ENCODE assay signal across 20 cellular contexts in the genomic region with DNA sequence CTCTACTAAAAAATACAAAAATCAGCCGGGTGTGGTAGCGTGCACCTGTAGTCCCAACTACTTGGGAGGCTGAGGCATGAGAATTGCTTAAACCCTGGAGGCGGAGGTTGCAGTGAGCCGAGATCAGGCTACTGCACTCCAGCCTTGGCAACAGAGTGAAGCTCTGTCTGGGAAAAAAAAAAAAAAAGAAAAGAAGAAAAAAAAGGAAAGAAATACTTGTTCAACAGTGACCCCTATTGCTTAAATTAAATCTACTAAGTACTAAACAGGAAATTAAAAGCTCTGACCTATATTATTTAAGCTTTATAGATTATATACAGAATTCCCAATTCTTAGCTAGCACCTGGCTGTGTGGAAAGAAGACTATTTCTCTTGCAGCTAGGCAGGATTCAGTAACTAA. TPM values are rescaled to one million over a fixed set of nuclear protein-coding genes. Genes with fewer than 3 reads are reported as not detected.
A peak's percentile ranks its signal among the peaks of the same experiment; 100 is the strongest.
DNase-seq lines count a peak whose midpoint lies in the region; TF ChIP-seq lines count a peak whose summit lies in the region.
"Had no signal": no experiment of that assay in that cellular context is flagged by ENCODE, and none has a peak within 500 bp of the region (broad histone marks: within the 10 kb centered on the region; RNA-seq: fewer than 3 reads in every experiment).

No MANE protein-coding gene starts in this region.

- H3K9ac ChIP-seq in Karpas-422 (ENCODE audit: low read length) (no peak overlapping the region), adipocyte (ENCODE audit: low read length) (no peak overlapping the region)

- no peaks in the 10 kb centered on the region for H3K9me3 Mint-ChIP-seq in type B pancreatic cell
- H3K9me3 Mint-ChIP-seq: immature natural killer cell, memory B cell, naive B cell had no signal

- no peak for TF ChIP-seq CTCF in left ventricle myocardium inferior (IDR thresholded peaks at IDR 0.05; ENCODE audit: borderline replicate concordance)
- no peak for TF ChIP-seq CTCF in type B pancreatic cell (conservative IDR thresholded peaks at IDR 0.05)

- H3K4me1 Mint-ChIP-seq in type B pancreatic cell (ENCODE audit: unreplicated experiment) = no peaks in the 10 kb centered on the region

- no peaks in the 10 kb centered on the region for H3K27me3 ChIP-seq in left ventricle myocardium inferior (ENCODE audit: low read depth)
- no peaks in the 10 kb centered on the region for H3K27me3 ChIP-seq in Karpas-422 (ENCODE audit: low read length)
- no peaks in the 10 kb centered on the region for H3K27me3 ChIP-seq in adipocyte (replicated peaks; ENCODE audit: control insufficient read depth, insufficient read depth, low read length)
- H3K27me3 ChIP-seq: adrenal gland, cardiac muscle cell, heart left ventricle had no signal

- H3K27me3 Mint-ChIP-seq in type B pancreatic cell = no peaks in the 10 kb centered on the region
- H3K27me3 Mint-ChIP-seq: memory B cell, naive B cell had no signal

- H3K27ac Mint-ChIP-seq in type B pancreatic cell = no peak overlapping the region
- H3K27ac Mint-ChIP-seq: memory B cell had no signal

- H3K9me2 ChIP-seq in Karpas-422 (replicated peaks; ENCODE audit: insufficient read depth, low read length) = no peaks in the 10 kb centered on the region

- no peak overlapping the region for H3K4me3 Mint-ChIP-seq in type B pancreatic cell
- H3K4me3 Mint-ChIP-seq: immature natural killer cell, memory B cell, naive B cell had no signal

- intact Hi-C loops in left ventricle myocardium inferior (cut with micrococcal nuclease) (no loop called here), cardiac septum (cut with DNase I) (no loop called here)

- H3K36me3 ChIP-seq in left ventricle myocardium inferior = no peaks in the 10 kb centered on the region
- H3K36me3 ChIP-seq in Karpas-422 (ENCODE audit: insufficient read depth, low read length) = peaks cover 3% of the 10 kb centered on the region; the same call in 1 of the 2 replicates
- no peaks in the 10 kb centered on the region for H3K36me3 ChIP-seq in adipocyte (ENCODE audit: control insufficient read depth, insufficient read depth, low read length, severe bottlenecking)
- H3K36me3 ChIP-seq: adrenal gland, cardiac muscle cell, heart left ventricle had no signal

- no peaks in the 10 kb centered on the region for H4K20me1 ChIP-seq in Karpas-422 (ENCODE audit: insufficient read depth, low read depth, low read length)

- no peak for DNase-seq in left ventricle myocardium inferior
- no peak for DNase-seq in cardiac septum (ENCODE audit: low spot score)
- peak; percentile 59 for DNase-seq in Karpas-422
- DNase-seq in adipocyte (ENCODE audit: low read depth) = peak; percentile 33
- peak; percentile 15 for DNase-seq in type B pancreatic cell (ENCODE audit: extremely low spot score, unreplicated experiment)
- no peak for DNase-seq in stimulated activated naive CD4-positive, alpha-beta T cell treated with Interleukin-2 at 50 U/mL for 16 hours (lab: John Stamatoyannopoulos, UW)
- DNase-seq in DMS 273 treated with DMSO at 0.1 percent for 48 hours (lab: John Stamatoyannopoulos, UW) = no peak
- no peak for DNase-seq in NCI-H187 (lab: John Stamatoyannopoulos, UW)
- DNase-seq: activated CD4-positive, alpha-beta T cell treated with anti-CD3 and anti-CD28 coated beads for 48 hours; activated effector memory CD4-positive, alpha-beta T cell treated with Interleukin-2 at 50 U/mL for 16 hours; heart left ventricle; immature natural killer cell; MM.1S; naive B cell; NCI-H2029 treated with DMSO at 0.1 percent for 48 hours; NCI-H526; stimulated activated CD4-positive, alpha-beta T cell treated with anti-CD3 and anti-CD28 coated beads, Interleukin-2, amount 100 ng/mL, for 48 hours had no signal

- no peaks in the 10 kb centered on the region for H3K9me3 ChIP-seq in left ventricle myocardium inferior (replicated peaks)
- H3K9me3 ChIP-seq in Karpas-422 (ENCODE audit: low read length) = no peaks in the 10 kb centered on the region
- H3K9me3 ChIP-seq in adipocyte (ENCODE audit: control insufficient read depth, low read length) = no peaks in the 10 kb centered on the region
- H3K9me3 ChIP-seq: adrenal gland, heart left ventricle had no signal

- H3K27ac ChIP-seq in left ventricle myocardium inferior (replicated peaks) (peak overlapping the region; percentile 34), Karpas-422 (ENCODE audit: low read length) (peak overlapping the region; percentile 43)
- H3K27ac ChIP-seq: adrenal gland had no signal

- no peak overlapping the region for H2AFZ ChIP-seq in Karpas-422 (ENCODE audit: low read length)

- no peak overlapping the region for H3K4me3 ChIP-seq in left ventricle myocardium inferior
- no peak overlapping the region for H3K4me3 ChIP-seq in Karpas-422 (ENCODE audit: low read length)
- H3K4me3 ChIP-seq in adipocyte (ENCODE audit: low read length) = no peak overlapping the region
- H3K4me3 ChIP-seq: adrenal gland, cardiac muscle cell, heart left ventricle had no signal

- peaks cover 76% of the 10 kb centered on the region for H3K79me2 ChIP-seq in Karpas-422 (ENCODE audit: low read length)

- H3K4me2 ChIP-seq in Karpas-422 (ENCODE audit: low read depth, low read length, poor library complexity, severe bottlenecking) = no peak overlapping the region

- peaks cover 32% of the 10 kb centered on the region for H3K4me1 ChIP-seq in left ventricle myocardium inferior
- peaks cover 33% of the 10 kb centered on the region for H3K4me1 ChIP-seq in Karpas-422 (ENCODE audit: low read length)
- H3K4me1 ChIP-seq in adipocyte (ENCODE audit: control insufficient read depth, insufficient read depth, low read length) = peaks cover 5% of the 10 kb centered on the region

- H3K36me3 Mint-ChIP-seq in type B pancreatic cell = peaks cover 4% of the 10 kb centered on the region
- H3K36me3 Mint-ChIP-seq: immature natural killer cell had no signal

RNA-seq across cellular contexts. Expression of a gene that starts 48.9 kb away (rescaled TPM):
- total RNA-seq in left ventricle myocardium inferior (14.2 TPM), cardiac septum (11.0 TPM), type B pancreatic cell (ENCODE audit: low replicate concordance) (17.9 and 21.6 TPM in 2 replicates)
- total RNA-seq in Karpas-422 (2014; rRNA removed; shearing (Covaris generic); ENCODE audit: low replicate concordance) = 14.3 and 27.0 TPM in 2 replicates

Comparison
In these comparisons a context has a peak if more than half of its experiments do, and no peak if none do; other contexts are left out.
1. DNase-seq: peak in Karpas-422 (single experiment), adipocyte (single experiment) and type B pancreatic cell (single experiment); none in left ventricle myocardium inferior (single experiment), cardiac septum (single experiment), stimulated activated naive CD4-positive, alpha-beta T cell treated with Interleukin-2 at 50 U/mL for 16 hours (single experiment), DMS 273 treated with DMSO at 0.1 percent for 48 hours (single experiment) and NCI-H187 (0 of 2).